ENCODE assay signal across 1 cellular context in the genomic region with DNA sequence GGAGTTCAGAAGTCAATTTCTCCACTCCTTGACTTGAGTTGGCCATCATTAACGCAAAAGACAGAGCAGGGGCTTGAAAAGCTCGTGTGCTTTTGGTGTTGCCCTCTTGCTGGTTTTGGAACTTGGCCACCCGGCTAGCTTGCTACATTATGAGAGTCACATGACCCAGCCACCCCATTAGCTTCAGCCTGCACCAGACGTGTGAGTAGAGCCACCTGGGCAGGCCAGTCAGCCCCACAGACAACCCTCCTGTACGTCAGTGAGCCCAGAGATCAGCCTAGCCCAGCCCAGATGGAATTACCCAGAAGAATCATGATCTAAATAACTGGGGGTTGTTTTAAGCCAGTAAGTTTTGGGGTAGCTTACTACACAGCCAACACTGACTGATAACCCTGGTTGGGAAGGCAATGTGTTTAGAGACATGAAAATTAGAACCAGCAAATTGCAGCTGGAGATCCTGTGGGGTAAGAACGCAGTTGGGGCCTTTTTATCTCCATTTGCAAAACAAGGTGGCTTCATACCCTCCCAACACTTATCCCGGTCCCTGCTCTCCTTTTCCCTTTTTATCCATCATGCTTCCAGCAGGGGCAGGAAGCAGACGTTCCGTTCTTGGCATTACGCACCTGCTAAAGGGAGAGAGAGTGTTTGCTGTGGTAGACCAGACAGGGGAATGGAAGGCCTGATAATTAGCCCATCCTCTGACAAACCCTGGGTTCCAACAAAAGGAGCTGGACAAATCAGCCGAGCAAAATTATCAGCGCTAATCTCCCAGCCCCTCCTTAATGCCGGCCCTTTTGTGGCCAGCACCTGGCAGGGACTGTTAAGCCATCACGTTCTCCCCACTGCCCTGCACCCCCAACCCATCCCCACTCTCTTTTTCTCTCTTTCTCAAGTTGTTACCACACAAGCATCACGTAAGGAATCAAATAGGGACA.
TF ChIP-seq lines count a peak whose summit lies in the region.

No MANE protein-coding gene starts in this region.

TF ChIP-seq in SK-N-SH treated with all-trans-retinoic acid at 6 μM for 48 hours, 23 proteins besides CTCF, POLR2A, EP300 and RAD21 (continued from another document):
- TF ChIP-seq, protein P1, sequence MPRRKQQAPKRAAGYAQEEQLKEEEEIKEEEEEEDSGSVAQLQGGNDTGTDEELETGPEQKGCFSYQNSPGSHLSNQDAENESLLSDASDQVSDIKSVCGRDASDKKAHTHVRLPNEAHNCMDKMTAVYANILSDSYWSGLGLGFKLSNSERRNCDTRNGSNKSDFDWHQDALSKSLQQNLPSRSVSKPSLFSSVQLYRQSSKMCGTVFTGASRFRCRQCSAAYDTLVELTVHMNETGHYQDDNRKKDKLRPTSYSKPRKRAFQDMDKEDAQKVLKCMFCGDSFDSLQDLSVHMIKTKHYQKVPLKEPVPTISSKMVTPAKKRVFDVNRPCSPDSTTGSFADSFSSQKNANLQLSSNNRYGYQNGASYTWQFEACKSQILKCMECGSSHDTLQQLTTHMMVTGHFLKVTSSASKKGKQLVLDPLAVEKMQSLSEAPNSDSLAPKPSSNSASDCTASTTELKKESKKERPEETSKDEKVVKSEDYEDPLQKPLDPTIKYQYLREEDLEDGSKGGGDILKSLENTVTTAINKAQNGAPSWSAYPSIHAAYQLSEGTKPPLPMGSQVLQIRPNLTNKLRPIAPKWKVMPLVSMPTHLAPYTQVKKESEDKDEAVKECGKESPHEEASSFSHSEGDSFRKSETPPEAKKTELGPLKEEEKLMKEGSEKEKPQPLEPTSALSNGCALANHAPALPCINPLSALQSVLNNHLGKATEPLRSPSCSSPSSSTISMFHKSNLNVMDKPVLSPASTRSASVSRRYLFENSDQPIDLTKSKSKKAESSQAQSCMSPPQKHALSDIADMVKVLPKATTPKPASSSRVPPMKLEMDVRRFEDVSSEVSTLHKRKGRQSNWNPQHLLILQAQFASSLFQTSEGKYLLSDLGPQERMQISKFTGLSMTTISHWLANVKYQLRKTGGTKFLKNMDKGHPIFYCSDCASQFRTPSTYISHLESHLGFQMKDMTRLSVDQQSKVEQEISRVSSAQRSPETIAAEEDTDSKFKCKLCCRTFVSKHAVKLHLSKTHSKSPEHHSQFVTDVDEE (CRISPR knock-in tag; IDR thresholded peaks at IDR 0.05) = no peak
- TF ChIP-seq ARNTL (CRISPR knock-in tag; IDR thresholded peaks at IDR 0.05; ENCODE audit: borderline replicate concordance, low read depth) (no peak), RARB (CRISPR knock-in tag; IDR thresholded peaks at IDR 0.05) (no peak), SNAI2 (CRISPR knock-in tag; IDR thresholded peaks at IDR 0.05) (no peak), ESRRG (CRISPR knock-in tag; IDR thresholded peaks at IDR 0.05) (no peak), ZNF565 (CRISPR knock-in tag; conservative IDR thresholded peaks at IDR 0.05; ENCODE audit: low read depth) (no peak), ZC3H10 (CRISPR knock-in tag; IDR thresholded peaks at IDR 0.05) (no peak), TCF4 (CRISPR knock-in tag; IDR thresholded peaks at IDR 0.05; ENCODE audit: borderline replicate concordance) (no peak), BACH2 (CRISPR knock-in tag; IDR thresholded peaks at IDR 0.05; ENCODE audit: borderline replicate concordance) (no peak)
- TF ChIP-seq, protein P2, sequence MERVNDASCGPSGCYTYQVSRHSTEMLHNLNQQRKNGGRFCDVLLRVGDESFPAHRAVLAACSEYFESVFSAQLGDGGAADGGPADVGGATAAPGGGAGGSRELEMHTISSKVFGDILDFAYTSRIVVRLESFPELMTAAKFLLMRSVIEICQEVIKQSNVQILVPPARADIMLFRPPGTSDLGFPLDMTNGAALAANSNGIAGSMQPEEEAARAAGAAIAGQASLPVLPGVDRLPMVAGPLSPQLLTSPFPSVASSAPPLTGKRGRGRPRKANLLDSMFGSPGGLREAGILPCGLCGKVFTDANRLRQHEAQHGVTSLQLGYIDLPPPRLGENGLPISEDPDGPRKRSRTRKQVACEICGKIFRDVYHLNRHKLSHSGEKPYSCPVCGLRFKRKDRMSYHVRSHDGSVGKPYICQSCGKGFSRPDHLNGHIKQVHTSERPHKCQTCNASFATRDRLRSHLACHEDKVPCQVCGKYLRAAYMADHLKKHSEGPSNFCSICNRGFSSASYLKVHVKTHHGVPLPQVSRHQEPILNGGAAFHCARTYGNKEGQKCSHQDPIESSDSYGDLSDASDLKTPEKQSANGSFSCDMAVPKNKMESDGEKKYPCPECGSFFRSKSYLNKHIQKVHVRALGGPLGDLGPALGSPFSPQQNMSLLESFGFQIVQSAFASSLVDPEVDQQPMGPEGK (CRISPR knock-in tag; IDR thresholded peaks at IDR 0.05; ENCODE audit: borderline replicate concordance) = no peak
